In the genomic region with DNA sequence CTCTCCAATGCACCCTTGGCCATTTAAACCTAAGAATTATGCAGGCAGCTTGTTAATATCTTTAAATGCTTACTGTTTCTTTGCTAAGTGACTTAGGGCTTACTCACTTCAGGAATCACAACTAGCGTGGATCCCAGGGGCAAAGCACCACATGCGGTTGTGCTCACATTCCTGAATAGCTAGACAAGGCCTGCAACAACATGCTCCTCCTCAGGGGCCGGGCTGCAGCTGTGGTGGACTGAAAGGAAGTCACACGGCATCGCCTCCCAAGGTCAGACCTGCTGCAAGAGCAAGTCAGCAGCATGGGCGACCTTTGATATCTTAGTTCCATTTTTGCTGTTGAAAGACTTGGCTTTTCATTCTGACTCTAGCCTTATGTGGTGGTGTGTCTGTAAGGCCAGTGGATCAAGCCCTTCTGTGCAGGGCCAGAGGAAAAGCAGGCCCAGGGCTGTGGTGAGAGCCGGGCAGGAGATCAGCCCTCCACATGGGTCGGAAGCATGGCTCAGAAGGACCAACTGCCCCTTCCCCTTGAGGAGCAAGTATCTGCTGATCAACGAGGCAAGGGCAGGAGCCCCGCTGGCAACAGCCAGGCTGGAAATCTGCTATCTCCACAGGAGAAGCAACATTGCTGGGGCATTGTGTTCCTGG, we compare ENCODE assay signal across 1 cellular context.
TF ChIP-seq lines count a peak whose summit lies in the region.

No MANE protein-coding gene starts in this region.

TF ChIP-seq in GM12878, 131 proteins besides CTCF, POLR2A, EP300 and RAD21 (continued from another document):
- TF ChIP-seq, protein P1, sequence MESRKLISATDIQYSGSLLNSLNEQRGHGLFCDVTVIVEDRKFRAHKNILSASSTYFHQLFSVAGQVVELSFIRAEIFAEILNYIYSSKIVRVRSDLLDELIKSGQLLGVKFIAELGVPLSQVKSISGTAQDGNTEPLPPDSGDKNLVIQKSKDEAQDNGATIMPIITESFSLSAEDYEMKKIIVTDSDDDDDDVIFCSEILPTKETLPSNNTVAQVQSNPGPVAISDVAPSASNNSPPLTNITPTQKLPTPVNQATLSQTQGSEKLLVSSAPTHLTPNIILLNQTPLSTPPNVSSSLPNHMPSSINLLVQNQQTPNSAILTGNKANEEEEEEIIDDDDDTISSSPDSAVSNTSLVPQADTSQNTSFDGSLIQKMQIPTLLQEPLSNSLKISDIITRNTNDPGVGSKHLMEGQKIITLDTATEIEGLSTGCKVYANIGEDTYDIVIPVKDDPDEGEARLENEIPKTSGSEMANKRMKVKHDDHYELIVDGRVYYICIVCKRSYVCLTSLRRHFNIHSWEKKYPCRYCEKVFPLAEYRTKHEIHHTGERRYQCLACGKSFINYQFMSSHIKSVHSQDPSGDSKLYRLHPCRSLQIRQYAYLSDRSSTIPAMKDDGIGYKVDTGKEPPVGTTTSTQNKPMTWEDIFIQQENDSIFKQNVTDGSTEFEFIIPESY (IDR thresholded peaks at IDR 0.05) = no peak
- TF ChIP-seq RFX5 (IDR thresholded peaks at IDR 0.05; ENCODE audit: low read depth, low read length) = no peak
TF ChIP-seq in GM12878: peak in this region for 0.
